In the genomic region with DNA sequence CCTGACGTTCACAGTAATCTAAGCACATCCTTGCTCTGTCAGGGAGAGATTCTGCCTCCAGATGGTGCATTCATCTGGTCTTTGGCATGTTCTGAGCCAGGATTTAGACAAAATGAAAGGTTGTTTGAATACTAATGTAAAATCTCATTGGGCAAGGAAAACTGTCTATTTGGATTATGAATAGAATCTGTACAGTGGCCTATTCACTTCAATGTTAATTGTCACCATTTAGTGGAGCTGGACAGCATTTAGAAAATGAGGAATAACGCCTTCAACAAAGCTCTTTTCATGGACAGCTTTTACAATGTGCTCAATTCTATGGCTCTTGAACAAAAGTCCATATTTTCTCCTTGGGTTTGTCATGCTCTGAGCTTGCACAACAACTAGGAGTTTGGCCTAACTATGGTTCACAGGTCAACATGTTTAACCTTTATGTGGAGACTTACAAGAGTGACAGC, we compare ENCODE assay signal across 20 cellular contexts. TPM values are rescaled to one million over a fixed set of nuclear protein-coding genes. Genes with fewer than 3 reads are reported as not detected.
DNase-seq lines count a peak whose midpoint lies in the region; ATAC-seq and TF ChIP-seq lines count a peak whose summit lies in the region.
"Had no signal": no experiment of that assay in that cellular context is flagged by ENCODE, and none has a peak within 500 bp of the region (broad histone marks: within the 10 kb centered on the region; RNA-seq: fewer than 3 reads in every experiment).

No MANE protein-coding gene starts in this region.

- 66% methylated on average over 2 of the region's 2 CpGs for WGBS in right cardiac atrium

- H3K36me3 ChIP-seq in mucosa of descending colon (ENCODE audit: low read depth): no peaks in the 10 kb centered on the region
- H3K36me3 ChIP-seq: vagina had no signal

- H3K9me3 ChIP-seq in mucosa of descending colon (no peaks in the 10 kb centered on the region), right cardiac atrium (ENCODE audit: control insufficient read depth, low read length) (no peaks in the 10 kb centered on the region)
- H3K9me3 ChIP-seq: vagina had no signal

- H3K4me1 ChIP-seq in mucosa of descending colon (ENCODE audit: low read depth): peaks cover 9% of the 10 kb centered on the region
- no peaks in the 10 kb centered on the region for H3K4me1 ChIP-seq in right cardiac atrium (ENCODE audit: control insufficient read depth, insufficient read depth, low read length)

- ATAC-seq in mucosa of descending colon (peak; percentile 65), right cardiac atrium (no peak), GM21381 (IDR thresholded peaks at IDR 0.05; ENCODE audit: unreplicated experiment) (no peak)
- ATAC-seq: GM23338; K562; naive thymus-derived CD4-positive, alpha-beta T cell had no signal

- H3K4me3 ChIP-seq in dorsolateral prefrontal cortex (peak overlapping the region in 2 of 59 donors; percentile 2 to 36), mucosa of descending colon (no peak overlapping the region), right cardiac atrium (ENCODE audit: low read length) (no peak overlapping the region)
- H3K4me3 ChIP-seq: GM23338, K562, vagina had no signal

- TF ChIP-seq CTCF in dorsolateral prefrontal cortex (IDR thresholded peaks at IDR 0.05 in 54 of 56, conservative IDR thresholded peaks at IDR 0.05 in 2 of 56; ENCODE audit: low read depth in 1 of 56, partially characterized antibody in 56 of 56) (peak in 25 of 56 donors; percentile 5 to 46 (median 25)), mucosa of descending colon (IDR thresholded peaks at IDR 0.05) (no peak)

- H3K27ac ChIP-seq in dorsolateral prefrontal cortex (peak overlapping the region in 55 of 59 donors; percentile 0 to 83 (median 58)), right cardiac atrium (ENCODE audit: low read length) (no peak overlapping the region)
- H3K27ac ChIP-seq: vagina had no signal

- no peaks in the 10 kb centered on the region for H3K27me3 ChIP-seq in dorsolateral prefrontal cortex
- no peaks in the 10 kb centered on the region for H3K27me3 ChIP-seq in right cardiac atrium (ENCODE audit: control insufficient read depth, insufficient read depth)
- H3K27me3 ChIP-seq: vagina had no signal

- DNase-seq in Ammon's horn (ENCODE audit: low spot score) (peak; percentile 80), NCI-H524 (lab: John Stamatoyannopoulos, UW) (peak; percentile 67 to 89), dorsolateral prefrontal cortex (peak in 1 of 10 donors; percentile 37), mucosa of descending colon (no peak), NCI-H2196 treated with DMSO at 0.1 percent for 48 hours (lab: John Stamatoyannopoulos, UW; ENCODE audit: unreplicated experiment) (no peak), right cardiac atrium (no peak), kidney glomerular epithelial cell (lab: John Stamatoyannopoulos, UW) (no peak)
- DNase-seq: activated CD4-positive, CD25-positive, alpha-beta regulatory T cell treated with anti-CD3 and anti-CD28 coated beads, Interleukin-2, amount 50 U/mL, for 72 hours; activated CD8-positive, alpha-beta memory T cell treated with anti-CD3 and anti-CD28 coated beads, Interleukin-2, amount 50 U/mL, for 4 hours; activated naive CD4-positive, alpha-beta T cell treated with anti-CD3 and anti-CD28 coated beads, Interleukin-2, amount 10 ng/mL, durations not matched to agents 7 days and 5 days; COR-L47; naive thymus-derived CD4-positive, alpha-beta T cell; NCI-H1417; NCI-H510A; stimulated activated CD4-positive, alpha-beta T cell treated with anti-CD3 and anti-CD28 coated beads, Interleukin-4, amount 100 ng/mL, for 4 hours; T-helper 1 cell had no signal

- intact Hi-C loops in dorsolateral prefrontal cortex (cut with DNase I): loop anchor here in 1 of 2 donors (10.0 kb wide), 1 partner anchor 140 kb away; no protein-coding TSS in a partner anchor
- intact Hi-C loops in mucosa of descending colon (cut with DNase I, micrococcal nuclease): no loop called here
- intact Hi-C loops in right cardiac atrium (cut with DNase I): no loop called here

RNA-seq across cellular contexts. Expression of a gene that starts 28.9 kb away (rescaled TPM):
- total RNA-seq in dorsolateral prefrontal cortex (10 to 100 TPM in 117 of 120 experiments, 1 to 10 TPM in 3; 8.0 to 28.4 (median 18.0) TPM), mucosa of descending colon (10 to 100 TPM in 2 of 3 donors, 1 to 10 TPM in 1; 5.4 to 21.7 (median 11.6) TPM), right cardiac atrium (1 to 10 TPM; 1.1 to 1.7 (median 1.5) TPM)
- 1.3 TPM for polyA plus RNA-seq in right cardiac atrium
- polyA plus RNA-seq: K562; naive thymus-derived CD4-positive, alpha-beta T cell had no signal

Comparison
In these comparisons a context has a peak if more than half of its experiments do, and no peak if none do; other contexts are left out.
1. DNase-seq: peak in Ammon's horn (single experiment) and NCI-H524 (2 of 2); none in mucosa of descending colon (0 of 3), NCI-H2196 treated with DMSO at 0.1 percent for 48 hours (single experiment), right cardiac atrium (0 of 3) and kidney glomerular epithelial cell (single experiment).